In genomic region chr2:236947294-236947693, GRCh38 we compare ENCODE assay signal across 21 cellular contexts.
"Had no signal": no experiment of that assay in that cellular context is flagged by ENCODE, and none has a peak within 500 bp of the region (broad histone marks: within the 10 kb centered on the region; RNA-seq: fewer than 3 reads in every experiment).

No MANE protein-coding gene starts in this region.

- H3K4me2 ChIP-seq: KMS-11, SK-N-SH had no signal

- H3K4me1 ChIP-seq: adrenal gland had no signal

- H3K27ac ChIP-seq: adrenal gland, KMS-11, Peyer's patch, RWPE1, SJCRH30, VCaP had no signal

- H3K9ac ChIP-seq: KMS-11, SK-N-SH had no signal

- H3K9me3 ChIP-seq: adrenal gland, MG63, Peyer's patch, SK-N-SH had no signal

- H3K4me3 ChIP-seq: adrenal gland, MG63, Peyer's patch, SJCRH30 had no signal

- H3K27me3 ChIP-seq: adrenal gland, MG63, Peyer's patch, SJCRH30 had no signal

- DNase-seq: activated CD4-positive, alpha-beta memory T cell treated with anti-CD3 and anti-CD28 coated beads, Interleukin-2, amount 10 ng/mL, durations not matched to agents 7 days and 5 days; activated CD4-positive, CD25-positive, alpha-beta regulatory T cell; activated naive CD4-positive, alpha-beta T cell treated with anti-CD3 and anti-CD28 coated beads, Interleukin-2, amount 50 U/mL, for 16 hours; activated naive CD8-positive, alpha-beta T cell treated with anti-CD3 and anti-CD28 coated beads, Interleukin-2, amount 10 ng/mL, durations not matched to agents 7 days and 5 days; anterior cingulate cortex; MG63; MV-4-11; NCI-H1092 treated with DMSO at 0.1 percent for 48 hours; NCI-H1417 treated with DMSO at 0.1 percent for 48 hours; NCI-H2029 treated with DMSO at 0.1 percent for 48 hours; NCI-H510A treated with DMSO at 0.1 percent for 48 hours; NCI-H69; Peyer's patch; Right ventricle myocardium superior; SJCRH30; SK-N-SH; T-helper 1 cell had no signal

- H3K36me3 ChIP-seq: adrenal gland, MG63, Peyer's patch, SJCRH30 had no signal
